In genomic region chr3:52859686-52860423, GRCh38 we compare ENCODE assay signal across 23 cellular contexts. TPM values are rescaled to one million over a fixed set of nuclear protein-coding genes. Genes with fewer than 3 reads are reported as not detected.
"Had no signal": no experiment of that assay in that cellular context is flagged by ENCODE, and none has a peak within 500 bp of the region (broad histone marks: within the 10 kb centered on the region; RNA-seq: fewer than 3 reads in every experiment).

No MANE protein-coding gene starts in this region.

- H3K4me1 Mint-ChIP-seq: activated naive CD8-positive, alpha-beta T cell treated with anti-CD3 and anti-CD28 coated beads, Interleukin-2, amount 50 U/mL, for 24 hours had no signal

- H3K9me3 Mint-ChIP-seq: activated naive CD8-positive, alpha-beta T cell treated with anti-CD3 and anti-CD28 coated beads, Interleukin-2, amount 50 U/mL, for 24 hours; activated T-cell treated with anti-CD3 and anti-CD28 coated beads, Interleukin-2, amount 50 U/mL, for 4 hours; effector memory CD8-positive, alpha-beta T cell; natural killer cell had no signal

- H3K4me3 Mint-ChIP-seq: activated naive CD4-positive, alpha-beta T cell treated with anti-CD3 and anti-CD28 coated beads for 36 hours; activated naive CD8-positive, alpha-beta T cell treated with anti-CD3 and anti-CD28 coated beads, Interleukin-2, amount 50 U/mL, for 24 hours; activated T-cell treated with anti-CD3 and anti-CD28 coated beads, Interleukin-2, amount 50 U/mL, for 4 hours; effector memory CD8-positive, alpha-beta T cell; natural killer cell; stimulated activated naive CD8-positive, alpha-beta T cell treated with anti-CD3 and anti-CD28 coated beads, Interleukin-15, Interleukin-2, amounts not matched to agents 100 ng/mL and 50 ng/mL, for 24 hours had no signal

- ATAC-seq: activated naive CD8-positive, alpha-beta T cell treated with anti-CD3 and anti-CD28 coated beads, Interleukin-2, amount 50 U/mL, for 24 hours; activated T-cell treated with anti-CD3 and anti-CD28 coated beads, Interleukin-2, amount 50 U/mL, for 4 hours; body of pancreas; effector memory CD8-positive, alpha-beta T cell; gastrocnemius medialis; psoas muscle had no signal

- H3K4me1 ChIP-seq: gastrocnemius medialis, psoas muscle, right atrium auricular region, tibial artery had no signal

- DNase-seq: activated CD4-positive, alpha-beta T cell treated with anti-CD3 and anti-CD28 coated beads for 4 hours; activated CD4-positive, alpha-beta T cell treated with anti-CD3 and anti-CD28 coated beads, Interleukin-2, amount 50 U/mL, for 48 hours; activated CD4-positive, CD25-positive, alpha-beta regulatory T cell; activated CD8-positive, alpha-beta memory T cell treated with anti-CD3 and anti-CD28 coated beads, Interleukin-2, amount 50 U/mL, for 48 hours; activated naive CD4-positive, alpha-beta T cell treated with anti-CD3 and anti-CD28 coated beads for 36 hours; activated naive CD8-positive, alpha-beta T cell treated with anti-CD3 and anti-CD28 coated beads, Interleukin-2, amount 50 U/mL, for 24 hours; activated T-cell treated with anti-CD3 and anti-CD28 coated beads, Interleukin-2, amount 50 U/mL, for 4 hours; anterior cingulate cortex; effector memory CD8-positive, alpha-beta T cell; gastrocnemius medialis; head of caudate nucleus; hypothalamus; midbrain; natural killer cell; psoas muscle; stimulated activated CD4-positive, alpha-beta T cell treated with anti-CD3 and anti-CD28 coated beads, Interleukin-4, amount 100 ng/mL, for 24 hours; T-helper 9 cell; tibial artery had no signal

- H3K27me3 ChIP-seq: body of pancreas, cardiac muscle cell, gastrocnemius medialis, right atrium auricular region, tibial artery had no signal

- H3K36me3 ChIP-seq: cardiac muscle cell had no signal

- H3K27ac Mint-ChIP-seq: activated naive CD4-positive, alpha-beta T cell treated with anti-CD3 and anti-CD28 coated beads for 36 hours; activated naive CD8-positive, alpha-beta T cell treated with anti-CD3 and anti-CD28 coated beads, Interleukin-2, amount 50 U/mL, for 24 hours; effector memory CD8-positive, alpha-beta T cell; natural killer cell; stimulated activated naive CD8-positive, alpha-beta T cell treated with anti-CD3 and anti-CD28 coated beads, Interleukin-15, Interleukin-2, amounts not matched to agents 100 ng/mL and 50 ng/mL, for 24 hours had no signal

- H3K9me3 ChIP-seq: body of pancreas, gastrocnemius medialis, psoas muscle, right atrium auricular region, tibial artery had no signal

- H3K4me3 ChIP-seq: body of pancreas, cardiac muscle cell, gastrocnemius medialis, psoas muscle, right atrium auricular region, tibial artery had no signal

- H3K36me3 Mint-ChIP-seq: natural killer cell had no signal

- H3K27me3 Mint-ChIP-seq: activated naive CD8-positive, alpha-beta T cell treated with anti-CD3 and anti-CD28 coated beads, Interleukin-2, amount 50 U/mL, for 24 hours; effector memory CD8-positive, alpha-beta T cell; stimulated activated naive CD8-positive, alpha-beta T cell treated with anti-CD3 and anti-CD28 coated beads, Interleukin-15, Interleukin-2, amounts not matched to agents 100 ng/mL and 50 ng/mL, for 24 hours had no signal

- H3K27ac ChIP-seq: body of pancreas, cardiac muscle cell, gastrocnemius medialis, psoas muscle, right atrium auricular region, tibial artery had no signal

RNA-seq across cellular contexts. Expression of gene MUSTN1, which starts 25.0 kb away (rescaled TPM):
- total RNA-seq: cardiac muscle cell, dermis microvascular lymphatic vessel endothelial cell had no signal
- polyA plus RNA-seq: cardiac muscle cell had no signal
